ENCODE assay signal across 1 cellular context in the genomic region with DNA sequence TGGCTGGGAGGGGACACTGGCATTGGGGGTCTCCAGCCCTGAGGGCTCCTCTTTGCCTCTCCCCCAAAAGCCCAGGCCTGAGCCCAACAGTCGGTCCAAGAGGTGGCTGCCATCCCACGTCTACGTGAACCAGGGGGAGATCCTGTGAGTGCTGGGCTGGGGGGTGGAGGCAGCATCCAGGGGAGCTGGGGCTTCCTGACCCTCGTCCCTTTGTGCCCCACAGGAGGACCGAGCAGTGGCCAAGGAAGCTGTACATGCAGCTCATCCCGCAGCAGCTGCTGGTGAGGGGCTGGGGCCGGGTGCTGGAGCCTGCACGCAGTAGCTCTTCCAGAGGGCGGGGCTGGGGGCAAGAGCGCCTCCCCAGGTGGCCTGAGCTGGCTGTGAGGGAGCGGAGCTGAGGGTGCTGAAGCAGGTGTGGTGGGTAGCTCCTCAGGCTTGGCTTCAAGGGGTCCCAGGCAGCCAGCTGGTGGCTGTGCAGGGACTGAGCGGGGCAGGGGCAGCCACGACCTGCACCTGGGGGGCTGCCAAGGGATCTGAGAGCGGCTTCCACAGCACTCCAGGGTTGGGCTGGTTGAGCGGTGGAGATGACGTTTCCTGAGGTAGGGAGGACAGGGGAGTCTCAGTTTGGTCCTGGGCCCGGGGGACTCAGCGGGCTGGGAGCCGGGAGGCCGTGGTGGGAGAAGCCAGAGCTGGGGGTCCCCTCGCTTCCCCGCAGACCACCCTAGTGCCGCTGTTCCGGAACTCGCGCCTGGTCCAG.
TF ChIP-seq lines count a peak whose summit lies in the region.

No MANE protein-coding gene starts in this region.

TF ChIP-seq in WTC11, 78 proteins besides CTCF, POLR2A, EP300 and RAD21 (continued from another document):
- TF ChIP-seq, protein P1, sequence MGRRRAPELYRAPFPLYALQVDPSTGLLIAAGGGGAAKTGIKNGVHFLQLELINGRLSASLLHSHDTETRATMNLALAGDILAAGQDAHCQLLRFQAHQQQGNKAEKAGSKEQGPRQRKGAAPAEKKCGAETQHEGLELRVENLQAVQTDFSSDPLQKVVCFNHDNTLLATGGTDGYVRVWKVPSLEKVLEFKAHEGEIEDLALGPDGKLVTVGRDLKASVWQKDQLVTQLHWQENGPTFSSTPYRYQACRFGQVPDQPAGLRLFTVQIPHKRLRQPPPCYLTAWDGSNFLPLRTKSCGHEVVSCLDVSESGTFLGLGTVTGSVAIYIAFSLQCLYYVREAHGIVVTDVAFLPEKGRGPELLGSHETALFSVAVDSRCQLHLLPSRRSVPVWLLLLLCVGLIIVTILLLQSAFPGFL (CRISPR knock-in tag; IDR thresholded peaks at IDR 0.05; ENCODE audit: borderline replicate concordance): no peak
